ENCODE assay signal across 8 cellular contexts in genomic region chr9:133459476-133460404, GRCh38. TPM values are rescaled to one million over a fixed set of nuclear protein-coding genes. Genes with fewer than 3 reads are reported as not detected.
DNase-seq lines count a peak whose midpoint lies in the region; ATAC-seq and TF ChIP-seq lines count a peak whose summit lies in the region.

TSS of gene CACFD1 (plus strand) at chr9:133459978. CDS start at chr9:133460067, 89 bp downstream.

- CTCF ChIA-PET in AG04449 (lab: Yijun Ruan, JAX): interaction anchor here (0.8 to 2.6 kb wide), 4 partner anchors 10 to 274 kb away, joined by 3 to 7 read pairs (median 4); no protein-coding TSS in a partner anchor

- ATAC-seq in GM18909 (IDR thresholded peaks at IDR 0.05; ENCODE audit: poor library complexity, unreplicated experiment) (peak; percentile 83), HG03159 (IDR thresholded peaks at IDR 0.05; ENCODE audit: unreplicated experiment) (peak; percentile 79)

- POLR2A ChIA-PET in AG04449 (lab: Yijun Ruan, JAX): interaction anchor here (1.0 to 1.2 kb wide), 3 partner anchors 19 to 112 kb away, joined by 4 to 6 read pairs (median 4); partner anchors contain the start of genes MED22, RPL7A and SLC2A6

- DNase-seq in AG04449 (ENCODE audit: low read depth, low spot score) (peak; percentile 34), NCI-H2227 treated with DMSO at 0.1 percent for 48 hours (lab: John Stamatoyannopoulos, UW) (peak; percentile 98), iris pigment epithelial cell (ENCODE audit: low read depth) (peak; percentile 92), spleen (peak; percentile 99)
- peak; percentile 80 to 91 (median 86) for DNase-seq in activated CD4-positive, CD25-positive, alpha-beta regulatory T cell (lab: John Stamatoyannopoulos, UW)
- DNase-seq in central memory CD4-positive, alpha-beta T cell: peak; percentile 86

- H3K27me3 ChIP-seq in spleen (replicated peaks in 1 of 7): no peaks in the 10 kb centered on the region

- TF ChIP-seq POLR2A in spleen (IDR thresholded peaks at IDR 0.05): peak in 1 of 3 donors; percentile 35

- intact Hi-C loops in spleen (cut with DNase I; ENCODE audit: low total_unique reads): no loop called here

- H3K4me3 ChIP-seq in AG04449 (ENCODE audit: low read depth, low read length) (peak within 1 kb of the TSS; percentile 90), spleen (peak within 1 kb of the TSS; percentile 71 to 90 (median 74))

- peak within 1 kb of the TSS; percentile 90 to 97 (median 94) for H3K27ac ChIP-seq in spleen

- TF ChIP-seq CTCF in AG04449 (IDR thresholded peaks at IDR 0.05; ENCODE audit: insufficient read depth, low read length, missing control alignments): no peak
- peak in 2 of 11 experiments; percentile 21 to 24 for TF ChIP-seq CTCF in spleen (IDR thresholded peaks at IDR 0.05 in 8 of 11, conservative IDR thresholded peaks at IDR 0.05 in 3 of 11)

- no peaks in the 10 kb centered on the region for H3K9me3 ChIP-seq in spleen

- H3K36me3 ChIP-seq in spleen: peaks cover 0 to 12% (median 0%) of the 10 kb centered on the region in 6 donors

- 0 to 2% (median 1%) methylated on average over 42 to 86 of the region's 86 CpGs for WGBS in spleen, 5 donors

- H3K4me1 ChIP-seq in spleen: peaks cover 7 to 48% (median 37%) of the 10 kb centered on the region in 6 donors

RNA-seq across cellular contexts. Expression of gene CACFD1, which starts in this region (rescaled TPM):
- total RNA-seq in spleen: 10 to 100 TPM in 5 of 7 donors, 1 to 10 TPM in 2; 10.0 to 14.2 (median 12.6) TPM
- polyA plus RNA-seq in spleen: 10 to 100 TPM in 1 of 3 donors, 1 to 10 TPM in 2; 4.7 to 12.7 (median 6.6) TPM

Comparison
In these comparisons a context has a peak if more than half of its experiments do, and no peak if none do; other contexts are left out.
1. Peak in every context shown above with its lines: DNase-seq, ATAC-seq, H3K4me3 ChIP-seq and H3K27ac ChIP-seq.
2. DNase-seq: peak in every context shown above with its lines; median percentile 99 in spleen; 98 in NCI-H2227 treated with DMSO at 0.1 percent for 48 hours; 92 in iris pigment epithelial cell; 86 in activated CD4-positive, CD25-positive, alpha-beta regulatory T cell; 86 in central memory CD4-positive, alpha-beta T cell; 34 in AG04449.